8 cellular contexts compared by ENCODE assay signal in the genomic region with DNA sequence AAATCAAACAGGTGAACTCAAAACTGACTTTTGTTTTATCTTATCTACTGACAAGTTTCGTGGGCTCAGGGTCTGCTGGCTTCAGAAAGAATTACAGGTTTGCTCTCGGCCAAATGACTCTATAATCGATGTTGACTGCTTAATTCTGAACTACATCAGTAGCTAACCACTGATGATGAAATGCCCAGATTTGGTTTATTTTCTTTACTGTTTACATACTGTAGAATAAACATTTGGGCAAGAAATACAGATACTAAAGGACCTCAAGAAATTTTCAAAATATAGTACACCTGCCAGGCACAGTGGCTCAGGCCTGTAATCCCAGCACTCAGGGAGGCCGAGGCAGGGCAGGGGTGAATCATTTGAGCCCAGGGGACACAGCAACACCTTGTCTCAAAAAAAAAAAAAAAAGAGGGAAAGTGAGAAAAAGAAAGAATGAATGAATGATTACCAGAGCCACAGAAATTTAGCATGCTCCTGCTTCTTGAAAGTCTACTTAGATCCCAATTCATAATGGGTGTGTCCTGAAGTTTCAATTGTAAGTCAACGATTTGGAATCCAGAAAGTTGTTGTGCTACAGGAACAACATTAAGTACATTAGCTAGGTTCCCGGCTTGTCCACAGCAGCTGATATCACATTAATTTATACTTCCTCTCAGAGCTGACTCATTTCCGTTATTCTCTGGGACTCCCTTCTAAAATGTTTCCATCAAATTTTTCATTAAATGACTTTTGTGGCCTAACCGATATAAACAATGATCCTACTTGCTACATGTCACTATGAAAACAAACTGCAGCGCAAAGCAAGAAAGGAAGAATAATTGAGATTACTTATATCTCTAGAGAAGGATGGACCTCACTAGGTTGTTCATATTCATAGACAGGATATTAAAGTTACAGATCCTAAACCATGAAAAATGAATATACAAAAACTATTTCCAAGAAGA.
DNase-seq lines count a peak whose midpoint lies in the region; ATAC-seq and TF ChIP-seq lines count a peak whose summit lies in the region.

No MANE protein-coding gene starts in this region.

- H3K27ac ChIP-seq in uterus, result peak overlapping the region; percentile 33 to 46

- DNase-seq in Right ventricle myocardium superior (no peak), cardiac septum (ENCODE audit: low spot score) (no peak), SW 1271 (lab: John Stamatoyannopoulos, UW) (peak; percentile 37 to 89), left ventricle myocardium superior (no peak), uterus (no peak), putamen (ENCODE audit: low spot score) (no peak), islet precursor cell (no peak), NCI-H1092 treated with DMSO at 0.1 percent for 48 hours (lab: John Stamatoyannopoulos, UW) (no peak)

- H3K27me3 ChIP-seq in uterus, result no peaks in the 10 kb centered on the region

- H3K4me1 ChIP-seq in uterus, result peaks cover 9 to 26% of the 10 kb centered on the region in 2 donors

- TF ChIP-seq CTCF in uterus (IDR thresholded peaks at IDR 0.05), result no peak

- H3K9me3 ChIP-seq in uterus, result no peaks in the 10 kb centered on the region

- intact Hi-C loops in Right ventricle myocardium superior (cut with DNase I) (no loop called here), cardiac septum (cut with DNase I) (loop anchor here (5.0 kb wide), 1 partner anchor 89 kb away; no protein-coding TSS in a partner anchor), left ventricle myocardium superior (cut with micrococcal nuclease) (loop anchor here (10.0 kb wide), 2 partner anchors 82 to 128 kb away; no protein-coding TSS in a partner anchor), uterus (cut with DNase I; ENCODE audit: low total_unique reads) (no loop called here)

- no peaks in the 10 kb centered on the region for H3K36me3 ChIP-seq in uterus

- H3K4me3 ChIP-seq in uterus, result no peak overlapping the region

- no peak for TF ChIP-seq POLR2A in uterus (IDR thresholded peaks at IDR 0.05)

- ATAC-seq in Right ventricle myocardium superior (ENCODE audit: poor library complexity) (peak; percentile 28), left ventricle myocardium superior (peak; percentile 9)

Comparison
In these comparisons a context has a peak if more than half of its experiments do, and no peak if none do; other contexts are left out.
1. intact Hi-C loops: an anchor here in cardiac septum (5.0 kb wide) and left ventricle myocardium superior (10.0 kb wide); none called in Right ventricle myocardium superior and uterus.
2. DNase-seq: peak in SW 1271 (2 of 2); none in Right ventricle myocardium superior (single experiment), cardiac septum (single experiment), left ventricle myocardium superior (single experiment), uterus (0 of 2), putamen (single experiment), islet precursor cell (single experiment) and NCI-H1092 treated with DMSO at 0.1 percent for 48 hours (single experiment).